Comparison of ENCODE assay signal across 9 cellular contexts in the genomic region with DNA sequence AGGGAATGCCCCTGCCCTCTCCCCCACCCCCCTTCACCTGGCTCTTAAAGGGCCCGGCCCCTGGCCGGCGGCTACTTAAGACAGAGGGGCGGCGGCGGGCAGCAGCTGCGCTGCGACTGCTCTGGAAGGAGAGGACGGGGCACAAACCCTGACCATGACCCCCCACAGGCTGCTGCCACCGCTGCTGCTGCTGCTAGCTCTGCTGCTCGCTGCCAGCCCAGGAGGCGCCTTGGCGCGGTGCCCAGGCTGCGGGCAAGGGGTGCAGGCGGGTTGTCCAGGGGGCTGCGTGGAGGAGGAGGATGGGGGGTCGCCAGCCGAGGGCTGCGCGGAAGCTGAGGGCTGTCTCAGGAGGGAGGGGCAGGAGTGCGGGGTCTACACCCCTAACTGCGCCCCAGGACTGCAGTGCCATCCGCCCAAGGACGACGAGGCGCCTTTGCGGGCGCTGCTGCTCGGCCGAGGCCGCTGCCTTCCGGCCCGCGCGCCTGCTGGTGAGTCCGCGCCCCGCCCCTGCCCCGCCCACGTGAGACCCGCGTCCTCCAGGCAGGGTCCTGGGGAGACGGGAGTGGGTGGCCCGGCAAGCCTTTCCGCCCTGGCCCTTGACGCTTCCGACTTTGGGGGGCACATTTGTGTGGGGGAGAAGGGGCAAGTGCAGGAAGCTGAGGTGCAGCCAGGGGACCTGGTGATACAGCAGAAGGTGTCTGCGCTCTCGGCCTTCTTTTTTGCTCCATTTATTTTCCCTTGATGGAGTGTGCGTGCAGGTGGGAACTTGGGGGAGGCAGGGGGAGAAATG. TPM values are rescaled to one million over a fixed set of nuclear protein-coding genes. Genes with fewer than 3 reads are reported as not detected.
DNase-seq lines count a peak whose midpoint lies in the region; ATAC-seq, FAIRE-seq and TF ChIP-seq lines count a peak whose summit lies in the region.
"Had no signal": no experiment of that assay in that cellular context is flagged by ENCODE, and none has a peak within 500 bp of the region (broad histone marks: within the 10 kb centered on the region; RNA-seq: fewer than 3 reads in every experiment).

A gene with protein sequence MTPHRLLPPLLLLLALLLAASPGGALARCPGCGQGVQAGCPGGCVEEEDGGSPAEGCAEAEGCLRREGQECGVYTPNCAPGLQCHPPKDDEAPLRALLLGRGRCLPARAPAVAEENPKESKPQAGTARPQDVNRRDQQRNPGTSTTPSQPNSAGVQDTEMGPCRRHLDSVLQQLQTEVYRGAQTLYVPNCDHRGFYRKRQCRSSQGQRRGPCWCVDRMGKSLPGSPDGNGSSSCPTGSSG (plus strand): TSS at position 104 of the 790 bp plus-strand sequence. CDS start 51 bp downstream, at position 155.

- CTCF ChIA-PET in Caco-2 (lab: Charles Lee), result interaction anchor here (1.0 to 7.5 kb wide), 3 partner anchors 18 to 31 kb away, joined by 3 to 95 read pairs (median 16); partner anchors contain the start of gene SPRYD3
- CTCF ChIA-PET in activated naive CD4-positive, alpha-beta T cell treated with anti-CD3 and anti-CD28 coated beads, Interleukin-2, amount 10 ng/mL, durations not matched to agents 7 days and 5 days (lab: Charles Lee), result interaction anchor here (0.7 to 9.1 kb wide), 8 partner anchors 8 to 198 kb away, joined by 3 to 250 read pairs (median 6); partner anchors contain the start of genes PFDN5 and SPRYD3

- WGBS in pancreas, 2 donors, result 3 to 4% methylated on average over 42 to 51 of the region's 51 CpGs
- WGBS in urinary bladder, result 2% methylated on average over 51 of the region's 51 CpGs

- H3K9me3 Mint-ChIP-seq in Caco-2 (ENCODE audit: unreplicated experiment) (no peaks in the 10 kb centered on the region), glutamatergic neuron (ENCODE audit: unreplicated experiment) (peaks cover 6% of the 10 kb centered on the region)
- H3K9me3 Mint-ChIP-seq in activated naive CD4-positive, alpha-beta T cell treated with anti-CD3 and anti-CD28 coated beads, Interleukin-2, amount 10 ng/mL, durations not matched to agents 7 days and 5 days, result no peaks in the 10 kb centered on the region

- H3K36me3 Mint-ChIP-seq in Caco-2 (ENCODE audit: insufficient read depth, unreplicated experiment), result peaks cover 6% of the 10 kb centered on the region
- H3K36me3 Mint-ChIP-seq in activated naive CD4-positive, alpha-beta T cell treated with anti-CD3 and anti-CD28 coated beads, Interleukin-2, amount 10 ng/mL, durations not matched to agents 7 days and 5 days, result no peaks in the 10 kb centered on the region
- no peaks in the 10 kb centered on the region for H3K36me3 Mint-ChIP-seq in glutamatergic neuron (ENCODE audit: unreplicated experiment)

- ATAC-seq in HG02678 (IDR thresholded peaks at IDR 0.05; ENCODE audit: unreplicated experiment) (peak; percentile 44), pancreas (peak; percentile 64 to 70 (median 66))

- peak; percentile 60 to 61 for DNase-seq in Caco-2
- DNase-seq in RPMI8226, result peak; percentile 87
- peak; percentile 78 for DNase-seq in activated naive CD4-positive, alpha-beta T cell treated with anti-CD3 and anti-CD28 coated beads, Interleukin-2, amount 10 ng/mL, durations not matched to agents 7 days and 5 days
- peak; percentile 69 for DNase-seq in glutamatergic neuron
- peak; percentile 41 to 89 (median 70) for DNase-seq in pancreas
- DNase-seq in NCI-H2029 (lab: John Stamatoyannopoulos, UW), result no peak

- H3K4me3 Mint-ChIP-seq in Caco-2 (ENCODE audit: unreplicated experiment) (peak within 1 kb of the TSS; percentile 68), glutamatergic neuron (ENCODE audit: unreplicated experiment) (peak within 1 kb of the TSS; percentile 91)
- peak within 1 kb of the TSS; percentile 71 for H3K4me3 Mint-ChIP-seq in activated naive CD4-positive, alpha-beta T cell treated with anti-CD3 and anti-CD28 coated beads, Interleukin-2, amount 10 ng/mL, durations not matched to agents 7 days and 5 days

- TF ChIP-seq CTCF in Caco-2 (IDR thresholded peaks at IDR 0.05; ENCODE audit: insufficient read depth in 1 of 2, low read depth in 1 of 2, low read length in 1 of 2, severe bottlenecking in 1 of 2, unreplicated experiment in 1 of 2) (no peak), glutamatergic neuron (IDR thresholded peaks at IDR 0.05; ENCODE audit: partially characterized antibody, unreplicated experiment) (no peak), pancreas (IDR thresholded peaks at IDR 0.05) (no peak)

- no peaks in the 10 kb centered on the region for H3K27me3 Mint-ChIP-seq in Caco-2 (ENCODE audit: insufficient read depth, unreplicated experiment)
- peaks cover 59% of the 10 kb centered on the region for H3K27me3 Mint-ChIP-seq in activated naive CD4-positive, alpha-beta T cell treated with anti-CD3 and anti-CD28 coated beads, Interleukin-2, amount 10 ng/mL, durations not matched to agents 7 days and 5 days
- peaks cover 32% of the 10 kb centered on the region for H3K27me3 Mint-ChIP-seq in glutamatergic neuron (ENCODE audit: unreplicated experiment)

- H3K9me3 ChIP-seq in Caco-2 (no peaks in the 10 kb centered on the region), pancreas (no peaks in the 10 kb centered on the region)

- H3K4me1 Mint-ChIP-seq in Caco-2 (ENCODE audit: low read depth, unreplicated experiment), result peaks cover 34% of the 10 kb centered on the region
- peaks cover 45% of the 10 kb centered on the region for H3K4me1 Mint-ChIP-seq in activated naive CD4-positive, alpha-beta T cell treated with anti-CD3 and anti-CD28 coated beads, Interleukin-2, amount 10 ng/mL, durations not matched to agents 7 days and 5 days
- peaks cover 8% of the 10 kb centered on the region for H3K4me1 Mint-ChIP-seq in glutamatergic neuron (ENCODE audit: low read depth, unreplicated experiment)

- POLR2A ChIA-PET in Caco-2 (lab: Charles Lee), result interaction anchor here (0.6 kb wide), 1 partner anchor 27 kb away, joined by 3 read pairs; no protein-coding TSS in a partner anchor

- H3K27me3 ChIP-seq in Caco-2 (replicated peaks; ENCODE audit: control insufficient read depth, insufficient read depth, low read length), result no peaks in the 10 kb centered on the region
- H3K27me3 ChIP-seq in pancreas, result no peaks in the 10 kb centered on the region

- BruUV-seq in Caco-2 (replicated peaks; lab: Mats Ljungman, UMichigan), result no TSS peak

- H3K4me1 ChIP-seq in Caco-2, result peaks cover 22% of the 10 kb centered on the region
- peaks cover 1 to 14% (median 4%) of the 10 kb centered on the region in 3 donors for H3K4me1 ChIP-seq in pancreas
- no peaks in the 10 kb centered on the region for H3K4me1 ChIP-seq in urinary bladder (ENCODE audit: insufficient read depth)

- peak within 1 kb of the TSS; percentile 15 for H3K27ac Mint-ChIP-seq in Caco-2 (ENCODE audit: unreplicated experiment)
- no peak within 1 kb of the TSS for H3K27ac Mint-ChIP-seq in activated naive CD4-positive, alpha-beta T cell treated with anti-CD3 and anti-CD28 coated beads, Interleukin-2, amount 10 ng/mL, durations not matched to agents 7 days and 5 days
- no peak within 1 kb of the TSS for H3K27ac Mint-ChIP-seq in glutamatergic neuron (ENCODE audit: unreplicated experiment)

- peak within 1 kb of the TSS; percentile 54 for H3K4me3 ChIP-seq in Caco-2 (ENCODE audit: low read depth, low read length)
- H3K4me3 ChIP-seq in pancreas, result peak within 1 kb of the TSS; percentile 34 to 55 (median 45)
- peak within 1 kb of the TSS; percentile 55 for H3K4me3 ChIP-seq in urinary bladder (ENCODE audit: low read depth, low read length)

- no peak for FAIRE-seq in pancreas (lab: Jason Lieb, UNC)
- FAIRE-seq: TTC549 had no signal

- H3K36me3 ChIP-seq in Caco-2 (ENCODE audit: control insufficient read depth, insufficient read depth, low read length), result no peaks in the 10 kb centered on the region
- no peaks in the 10 kb centered on the region for H3K36me3 ChIP-seq in pancreas
- no peaks in the 10 kb centered on the region for H3K36me3 ChIP-seq in urinary bladder (ENCODE audit: insufficient read depth)

- intact Hi-C loops in Caco-2 (cut with micrococcal nuclease; ENCODE audit: unreplicated experiment), result no loop called here
- intact Hi-C loops in pancreas (cut with DNase I), result loop anchor here in 2 of 3 donors (2.0 to 5.0 kb wide), 2 partner anchors 31 to 35 kb away; no protein-coding TSS in a partner anchor

- H3K27ac ChIP-seq in pancreas (peak within 1 kb of the TSS; percentile 29 to 66 (median 47)), urinary bladder (ENCODE audit: low read depth) (peak within 1 kb of the TSS; percentile 84)

RNA-seq across cellular contexts. Expression of the gene that starts here (rescaled TPM):
- total RNA-seq in Caco-2 (2022), result 34.7 and 43.3 TPM in 2 replicates
- not detected for total RNA-seq in glutamatergic neuron (ENCODE audit: unreplicated experiment)
- 10 to 100 TPM in 3 of 6 donors, 1 to 10 TPM in 3; 2.2 to 21.8 (median 9.2) TPM for total RNA-seq in pancreas
- polyA plus RNA-seq in pancreas, result 10 to 100 TPM; 24.5 to 32.8 TPM
- total RNA-seq in urinary bladder, result 39.8 TPM
- polyA plus RNA-seq in urinary bladder, result 461 TPM

Comparison
In these comparisons a context has a peak if more than half of its experiments do, and no peak if none do; other contexts are left out.
1. RNA of the gene that starts here (polyA plus RNA-seq): 461 TPM in urinary bladder (single experiment); 24.5 to 32.8 TPM in pancreas; every median in the first group is over 10 times any median in the second.
2. Peak in DNase-seq in glutamatergic neuron; RNA of the gene not detected or under 1 TPM.
3. Peak in every context shown above with its lines, with median percentiles within 50 percentile points of each other: H3K4me3 ChIP-seq and H3K4me3 Mint-ChIP-seq.